ENCODE assay signal across 24 cellular contexts in the genomic region with DNA sequence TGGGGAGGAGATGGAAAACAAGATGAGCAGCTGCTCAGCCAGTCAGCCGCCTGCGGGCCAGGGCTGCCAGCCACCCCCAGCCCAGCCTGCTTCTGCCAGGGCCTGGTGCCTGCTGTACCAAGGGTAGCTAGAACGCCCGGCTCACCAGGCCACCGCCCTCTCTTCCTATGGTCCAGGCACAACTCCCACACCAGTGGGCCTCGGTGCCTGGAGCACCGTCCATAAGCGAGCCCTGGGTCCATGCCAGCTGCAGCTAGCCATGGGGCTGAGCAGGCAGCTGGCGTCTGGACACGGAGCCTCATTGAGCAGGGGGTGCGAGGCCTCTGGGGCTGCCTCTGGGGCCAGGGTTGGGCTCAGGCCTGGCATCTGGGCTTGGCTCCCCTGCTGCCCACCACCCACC. TPM values are rescaled to one million over a fixed set of nuclear protein-coding genes. Genes with fewer than 3 reads are reported as not detected.
DNase-seq lines count a peak whose midpoint lies in the region; ATAC-seq and TF ChIP-seq lines count a peak whose summit lies in the region.
"Had no signal": no experiment of that assay in that cellular context is flagged by ENCODE, and none has a peak within 500 bp of the region (broad histone marks: within the 10 kb centered on the region; RNA-seq: fewer than 3 reads in every experiment).

No MANE protein-coding gene starts in this region.

- TF ChIP-seq CTCF in left lung (IDR thresholded peaks at IDR 0.05), result no peak

- peak; percentile 20 for ATAC-seq in activated CD8-positive, alpha-beta memory T cell treated with anti-CD3 and anti-CD28 coated beads, Interleukin-2, amount 10 ng/mL, durations not matched to agents 7 days and 5 days
- ATAC-seq in left lung (peak; percentile 13), GM21390 (IDR thresholded peaks at IDR 0.05; ENCODE audit: unreplicated experiment) (no peak)
- ATAC-seq in stimulated activated naive B cell treated with anti-CD40 and anti-IgM and Interleukin-4, amounts not matched to agents 10 μg/mL and 1 μg/mL and 100 μg/mL, for 72 hours (replicated peaks), result peak; percentile 2 to 3
- ATAC-seq: mucosa of descending colon had no signal

- no peaks in the 10 kb centered on the region for H3K27me3 ChIP-seq in Karpas-422 (ENCODE audit: low read length)
- no peaks in the 10 kb centered on the region for H3K27me3 ChIP-seq in left lung
- H3K27me3 ChIP-seq: adrenal gland, breast epithelium, colonic mucosa, neural progenitor cell, uterus had no signal

- no peaks in the 10 kb centered on the region for H3K27me3 Mint-ChIP-seq in activated CD8-positive, alpha-beta memory T cell treated with anti-CD3 and anti-CD28 coated beads, Interleukin-2, amount 10 ng/mL, durations not matched to agents 7 days and 5 days
- no peaks in the 10 kb centered on the region for H3K27me3 Mint-ChIP-seq in stimulated activated naive B cell treated with anti-CD40 and anti-IgM and Interleukin-4, amounts not matched to agents 10 μg/mL and 1 μg/mL and 100 μg/mL, for 72 hours

- peaks cover 4% of the 10 kb centered on the region for H3K9me3 Mint-ChIP-seq in activated CD8-positive, alpha-beta memory T cell treated with anti-CD3 and anti-CD28 coated beads, Interleukin-2, amount 10 ng/mL, durations not matched to agents 7 days and 5 days (ENCODE audit: low read depth)
- H3K9me3 Mint-ChIP-seq in stimulated activated naive B cell treated with anti-CD40 and anti-IgM and Interleukin-4, amounts not matched to agents 10 μg/mL and 1 μg/mL and 100 μg/mL, for 72 hours, result peaks cover 5 to 11% of the 10 kb centered on the region in 2 donors

- no peak overlapping the region for H3K4me3 Mint-ChIP-seq in activated CD8-positive, alpha-beta memory T cell treated with anti-CD3 and anti-CD28 coated beads, Interleukin-2, amount 10 ng/mL, durations not matched to agents 7 days and 5 days
- peak overlapping the region in 1 of 2 donors; percentile 46 for H3K4me3 Mint-ChIP-seq in stimulated activated naive B cell treated with anti-CD40 and anti-IgM and Interleukin-4, amounts not matched to agents 10 μg/mL and 1 μg/mL and 100 μg/mL, for 72 hours
- H3K4me3 Mint-ChIP-seq: endodermal cell; neural progenitor cell; T-helper 1 cell treated with Interleukin-12 subunit alpha and Interleukin-12 subunit beta and Interleukin-4 antibody, amounts not matched to agents 30 μg/mL and 1 μg/mL, for 36 hours had no signal

- peak overlapping the region; percentile 12; the same call in 1 of the 2 replicates for H3K9ac ChIP-seq in Karpas-422 (ENCODE audit: low read length)
- H3K9ac ChIP-seq: neural progenitor cell had no signal

- H3K36me3 ChIP-seq in Karpas-422 (ENCODE audit: insufficient read depth, low read length) (peaks cover 17% of the 10 kb centered on the region), left lung (peaks cover 0 to 14% of the 10 kb centered on the region in 2 donors)
- H3K36me3 ChIP-seq: adrenal gland, breast epithelium, colonic mucosa, neural progenitor cell, uterus had no signal

- CTCF ChIA-PET in activated CD8-positive, alpha-beta memory T cell treated with anti-CD3 and anti-CD28 coated beads, Interleukin-2, amount 10 ng/mL, durations not matched to agents 7 days and 5 days (lab: Charles Lee), result interaction anchor here (0.7 kb wide), 1 partner anchor 174 kb away, joined by 3 read pairs; no protein-coding TSS in a partner anchor

- H3K27ac Mint-ChIP-seq in activated CD8-positive, alpha-beta memory T cell treated with anti-CD3 and anti-CD28 coated beads, Interleukin-2, amount 10 ng/mL, durations not matched to agents 7 days and 5 days, result no peak overlapping the region
- no peak overlapping the region for H3K27ac Mint-ChIP-seq in stimulated activated naive B cell treated with anti-CD40 and anti-IgM and Interleukin-4, amounts not matched to agents 10 μg/mL and 1 μg/mL and 100 μg/mL, for 72 hours
- H3K27ac Mint-ChIP-seq: endodermal cell; T-helper 1 cell treated with Interleukin-12 subunit alpha and Interleukin-12 subunit beta and Interleukin-4 antibody, amounts not matched to agents 30 μg/mL and 1 μg/mL, for 36 hours had no signal

- intact Hi-C loops in left lung (cut with DNase I), result no loop called here

- H3K4me2 ChIP-seq in Karpas-422 (ENCODE audit: low read depth, low read length, poor library complexity, severe bottlenecking), result peak overlapping the region; percentile 66
- H3K4me2 ChIP-seq: neural progenitor cell had no signal

- H3K4me1 Mint-ChIP-seq in activated CD8-positive, alpha-beta memory T cell treated with anti-CD3 and anti-CD28 coated beads, Interleukin-2, amount 10 ng/mL, durations not matched to agents 7 days and 5 days, result peaks cover 4% of the 10 kb centered on the region
- peaks cover 33 to 45% of the 10 kb centered on the region in 2 donors for H3K4me1 Mint-ChIP-seq in stimulated activated naive B cell treated with anti-CD40 and anti-IgM and Interleukin-4, amounts not matched to agents 10 μg/mL and 1 μg/mL and 100 μg/mL, for 72 hours
- H3K4me1 Mint-ChIP-seq: endodermal cell, neural progenitor cell had no signal

- H3K9me3 ChIP-seq in Karpas-422 (ENCODE audit: low read length) (no peaks in the 10 kb centered on the region), left lung (peaks cover 0 to 7% of the 10 kb centered on the region in 2 donors)
- H3K9me3 ChIP-seq: colonic mucosa had no signal

- peaks cover under 1% of the 10 kb centered on the region; the same call in 1 of the 2 replicates for H3K79me2 ChIP-seq in Karpas-422 (ENCODE audit: low read length)

- H3K4me1 ChIP-seq in Karpas-422 (ENCODE audit: low read length), result peaks cover 28% of the 10 kb centered on the region
- no peaks in the 10 kb centered on the region for H3K4me1 ChIP-seq in left lung
- H3K4me1 ChIP-seq: breast epithelium, colonic mucosa, neural progenitor cell, uterus had no signal

- H3K27ac ChIP-seq in Karpas-422 (ENCODE audit: low read length), result peak overlapping the region; percentile 78; the same call in 1 of the 2 replicates
- no peak overlapping the region for H3K27ac ChIP-seq in left lung
- H3K27ac ChIP-seq: adrenal gland, colonic mucosa, neural progenitor cell, uterus had no signal

- H2AFZ ChIP-seq in Karpas-422 (ENCODE audit: low read length), result no peak overlapping the region
- H2AFZ ChIP-seq: neural progenitor cell had no signal

- no peak overlapping the region for H3K4me3 ChIP-seq in Karpas-422 (ENCODE audit: low read length)
- no peak overlapping the region for H3K4me3 ChIP-seq in left lung
- H3K4me3 ChIP-seq: adrenal gland, breast epithelium, colonic mucosa, mucosa of descending colon, neural progenitor cell, uterus had no signal

- no peak for DNase-seq in activated CD8-positive, alpha-beta memory T cell treated with anti-CD3 and anti-CD28 coated beads, Interleukin-2, amount 10 ng/mL, durations not matched to agents 7 days and 5 days
- DNase-seq in activated CD8-positive, alpha-beta memory T cell treated with anti-CD3 and anti-CD28 coated beads for 24 hours, result no peak
- DNase-seq in Karpas-422, result no peak
- no peak for DNase-seq in left lung
- no peak for DNase-seq in stimulated activated naive B cell treated with anti-CD40 and anti-IgM and Interleukin-4, amounts not matched to agents 10 μg/mL and 1 μg/mL and 100 μg/mL, for 72 hours
- DNase-seq in RPMI8226, result no peak
- DNase-seq in NCI-H146 treated with DMSO at 0.1 percent for 48 hours (lab: John Stamatoyannopoulos, UW; ENCODE audit: unreplicated experiment), result no peak
- DNase-seq: activated gamma-delta T cell treated with Interleukin-2 at 50 U/mL for 16 hours; activated T-cell treated with anti-CD3 and anti-CD28 coated beads for 4 hours; adrenal gland; colonic mucosa; endodermal cell; GOT3; Kasumi-1; mucosa of descending colon; NCI-H1048; NCI-H2081 treated with DMSO at 0.1 percent for 48 hours; SIG-M5; stimulated activated CD4-positive, alpha-beta T cell treated with anti-CD3 and anti-CD28 coated beads, Interleukin-4, amount 100 ng/mL, for 24 hours; uterus had no signal

- no peaks in the 10 kb centered on the region for H4K20me1 ChIP-seq in Karpas-422 (ENCODE audit: insufficient read depth, low read depth, low read length)

- no peaks in the 10 kb centered on the region for H3K9me2 ChIP-seq in Karpas-422 (replicated peaks; ENCODE audit: insufficient read depth, low read length)

- peaks cover 19% of the 10 kb centered on the region for H3K36me3 Mint-ChIP-seq in activated CD8-positive, alpha-beta memory T cell treated with anti-CD3 and anti-CD28 coated beads, Interleukin-2, amount 10 ng/mL, durations not matched to agents 7 days and 5 days
- peaks cover 35 to 52% of the 10 kb centered on the region in 2 donors for H3K36me3 Mint-ChIP-seq in stimulated activated naive B cell treated with anti-CD40 and anti-IgM and Interleukin-4, amounts not matched to agents 10 μg/mL and 1 μg/mL and 100 μg/mL, for 72 hours

RNA-seq across cellular contexts. Expression of a gene that starts 8.5 kb away (rescaled TPM):
- 10 to 100 TPM; 21.7 to 25.6 TPM for total RNA-seq in activated CD8-positive, alpha-beta memory T cell treated with anti-CD3 and anti-CD28 coated beads, Interleukin-2, amount 10 ng/mL, durations not matched to agents 7 days and 5 days
- total RNA-seq in Karpas-422 (2014; rRNA removed; shearing (Covaris generic); ENCODE audit: low replicate concordance), result 17.8 and 26.1 TPM in 2 replicates
- total RNA-seq in left lung, result 10 to 100 TPM; 22.5 to 22.7 TPM
